In genomic region chr12:25929096-25929637, GRCh38 we compare ENCODE assay signal across 22 cellular contexts. TPM values are rescaled to one million over a fixed set of nuclear protein-coding genes. Genes with fewer than 3 reads are reported as not detected.
DNase-seq lines count a peak whose midpoint lies in the region; TF ChIP-seq lines count a peak whose summit lies in the region.
"Had no signal": no experiment of that assay in that cellular context is flagged by ENCODE, and none has a peak within 500 bp of the region (broad histone marks: within the 10 kb centered on the region; RNA-seq: fewer than 3 reads in every experiment).

No MANE protein-coding gene starts in this region.

- POLR2A ChIA-PET in MCF 10A (lab: Yijun Ruan, JAX), result no interaction called here

- BruUV-seq in MCF 10A (replicated peaks; lab: Mats Ljungman, UMichigan), result no TSS peak

- no peak overlapping the region for H3K4me3 Mint-ChIP-seq in MCF 10A (ENCODE audit: unreplicated experiment)
- H3K4me3 Mint-ChIP-seq: B cell, brain, H9 had no signal

- peaks cover 11% of the 10 kb centered on the region for H3K4me1 Mint-ChIP-seq in MCF 10A (ENCODE audit: insufficient read depth, unreplicated experiment)
- H3K4me1 Mint-ChIP-seq: B cell had no signal

- H3K36me3 ChIP-seq in breast epithelium, result no peaks in the 10 kb centered on the region
- H3K36me3 ChIP-seq: upper lobe of right lung had no signal

- H3K27me3 Mint-ChIP-seq in MCF 10A (ENCODE audit: insufficient read depth, unreplicated experiment), result no peaks in the 10 kb centered on the region
- H3K27me3 Mint-ChIP-seq: brain had no signal

- no peak overlapping the region for H3K27ac Mint-ChIP-seq in MCF 10A (ENCODE audit: low read depth, unreplicated experiment)
- H3K27ac Mint-ChIP-seq: B cell, H9 had no signal

- H3K27ac ChIP-seq in breast epithelium, result no peak overlapping the region
- H3K27ac ChIP-seq: 22Rv1, psoas muscle, upper lobe of right lung had no signal

- no peak for TF ChIP-seq CTCF in MCF 10A (IDR thresholded peaks at IDR 0.05; ENCODE audit: unreplicated experiment)
- TF ChIP-seq CTCF in breast epithelium (IDR thresholded peaks at IDR 0.05), result no peak

- no peaks in the 10 kb centered on the region for H3K4me1 ChIP-seq in breast epithelium
- H3K4me1 ChIP-seq: psoas muscle, upper lobe of right lung had no signal

- intact Hi-C loops in MCF 10A (cut with micrococcal nuclease), result no loop called here
- intact Hi-C loops in breast epithelium (cut with DNase I; ENCODE audit: low total_unique reads), result no loop called here

- H3K9me3 ChIP-seq in breast epithelium, result no peaks in the 10 kb centered on the region
- H3K9me3 ChIP-seq: psoas muscle, upper lobe of right lung had no signal

- no peaks in the 10 kb centered on the region for H3K36me3 Mint-ChIP-seq in MCF 10A (ENCODE audit: insufficient read depth, unreplicated experiment)
- H3K36me3 Mint-ChIP-seq: brain had no signal

- H3K9me3 Mint-ChIP-seq in MCF 10A (ENCODE audit: unreplicated experiment), result no peaks in the 10 kb centered on the region
- H3K9me3 Mint-ChIP-seq: H9 had no signal

- no peak overlapping the region for H3K4me3 ChIP-seq in breast epithelium
- H3K4me3 ChIP-seq: psoas muscle, upper lobe of right lung had no signal

- DNase-seq in MCF 10A (ENCODE audit: unreplicated experiment) (peak; percentile 50), breast epithelium (ENCODE audit: low spot score in 2 of 2) (no peak), astrocyte of the hippocampus (ENCODE audit: low read depth, low spot score) (peak; percentile 43), foreskin melanocyte (peak; percentile 76), SIG-M5 treated with dmso at 0.1 percent for 504 hours (lab: John Stamatoyannopoulos, UW; ENCODE audit: unreplicated experiment) (no peak), AG20443 (ENCODE audit: low spot score) (no peak), nucleus accumbens (lab: John Stamatoyannopoulos, UW) (no peak)
- no peak for DNase-seq in central memory CD4-positive, alpha-beta T cell
- DNase-seq: activated CD4-positive, alpha-beta T cell treated with anti-CD3 and anti-CD28 coated beads for 48 hours; cortex of kidney; H9; left ventricle myocardium superior; NCI-H1092 treated with DMSO at 0.1 percent for 48 hours; NCI-H2081; NCI-H510A; psoas muscle; Right ventricle myocardium superior; stimulated activated CD4-positive, alpha-beta T cell treated with anti-CD3 and anti-CD28 coated beads, Interleukin-4, amount 100 ng/mL, for 24 hours; upper lobe of right lung had no signal

- TF ChIP-seq POLR2A in breast epithelium (IDR thresholded peaks at IDR 0.05), result no peak

- CTCF ChIA-PET in MCF 10A (lab: Yijun Ruan, JAX), result interaction anchor here (0.6 kb wide), 1 partner anchor 60 kb away, joined by 4 read pairs; no protein-coding TSS in a partner anchor

- no peaks in the 10 kb centered on the region for H3K27me3 ChIP-seq in breast epithelium
- H3K27me3 ChIP-seq: upper lobe of right lung had no signal

RNA-seq across cellular contexts. Expression of gene RASSF8, which starts 29.3 kb away (rescaled TPM):
- 52.9 and 70.1 TPM in 2 replicates for total RNA-seq in MCF 10A (2022)
- 10 to 100 TPM; 42.6 to 52.1 (median 47.5) TPM for total RNA-seq in breast epithelium

Comparison
In these comparisons a context has a peak if more than half of its experiments do, and no peak if none do; other contexts are left out.
1. DNase-seq: peak in MCF 10A (single experiment), astrocyte of the hippocampus (single experiment) and foreskin melanocyte (single experiment); none in breast epithelium (0 of 2), SIG-M5 treated with dmso at 0.1 percent for 504 hours (single experiment), central memory CD4-positive, alpha-beta T cell (single experiment), AG20443 (single experiment) and nucleus accumbens (0 of 56).